Comparison of ENCODE assay signal across 8 cellular contexts in the genomic region with DNA sequence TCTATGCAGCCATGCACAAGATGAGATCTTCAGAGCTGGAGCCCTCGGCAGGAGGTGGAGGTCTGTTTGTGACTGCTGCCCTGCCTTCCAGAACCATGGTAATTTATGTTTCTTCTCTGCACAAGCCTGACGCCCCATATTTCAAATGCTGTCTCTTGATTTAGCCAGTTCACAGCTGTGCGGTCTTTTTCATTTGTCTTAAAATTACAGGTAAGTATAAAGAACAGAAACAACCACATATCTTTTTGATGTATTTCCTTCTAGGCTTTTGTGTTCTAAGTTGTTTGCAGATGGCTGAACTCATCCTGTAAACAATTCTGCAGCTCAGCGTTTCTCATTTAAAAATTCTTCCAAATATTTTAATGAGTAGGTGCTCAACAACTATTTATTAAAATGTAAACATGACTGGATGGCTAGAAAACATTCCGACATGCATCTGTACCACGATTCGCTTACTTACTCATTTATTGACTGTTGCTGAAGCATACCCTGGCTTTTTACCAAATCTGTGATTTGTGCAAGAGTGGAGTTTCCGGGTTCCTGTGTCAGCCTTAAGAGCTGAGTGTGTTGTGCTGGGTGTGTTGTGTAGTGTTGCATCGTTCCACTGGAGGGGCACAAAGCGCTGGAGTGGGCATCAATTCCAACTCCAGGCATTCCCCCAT. TPM values are rescaled to one million over a fixed set of nuclear protein-coding genes. Genes with fewer than 3 reads are reported as not detected.
A peak's percentile ranks its signal among the peaks of the same experiment; 100 is the strongest.
DNase-seq lines count a peak whose midpoint lies in the region; ATAC-seq, FAIRE-seq and TF ChIP-seq lines count a peak whose summit lies in the region.

No MANE protein-coding gene starts in this region.

- H3K4me1 Mint-ChIP-seq in activated CD8-positive, alpha-beta T cell treated with anti-CD3 and anti-CD28 coated beads, Interleukin-2, amount 10 ng/mL, durations not matched to agents 7 days and 5 days (ENCODE audit: low read depth) = peaks cover 96% of the 10 kb centered on the region

- TF ChIP-seq CTCF in BJ (IDR thresholded peaks at IDR 0.05; ENCODE audit: insufficient read depth, low read depth, low read length) (0 out of 2 replicates have a peak, but pooled peaks have one; percentile 15), kidney (IDR thresholded peaks at IDR 0.05; ENCODE audit: borderline replicate concordance, extremely low read depth, insufficient read depth) (peak; percentile 29)

- H3K27me3 ChIP-seq in BJ (ENCODE audit: control insufficient read depth, insufficient read depth, low read length) = no peaks in the 10 kb centered on the region

- H3K4me3 Mint-ChIP-seq in activated CD8-positive, alpha-beta T cell treated with anti-CD3 and anti-CD28 coated beads, Interleukin-2, amount 10 ng/mL, durations not matched to agents 7 days and 5 days = peak overlapping the region; percentile 64

- ATAC-seq in activated CD8-positive, alpha-beta T cell treated with anti-CD3 and anti-CD28 coated beads, Interleukin-2, amount 10 ng/mL, durations not matched to agents 7 days and 5 days = peak; percentile 42

- POLR2A ChIA-PET in BJ (lab: Charles Lee) = interaction anchor here (0.6 kb wide), 2 partner anchors 207 to 1141 kb away, joined by 3 to 4 read pairs; no protein-coding TSS in a partner anchor
- POLR2A ChIA-PET in activated CD8-positive, alpha-beta T cell treated with anti-CD3 and anti-CD28 coated beads, Interleukin-2, amount 10 ng/mL, durations not matched to agents 7 days and 5 days (lab: Charles Lee) = interaction anchor here (1.1 to 4.4 kb wide), 6 partner anchors 10 to 58 kb away, joined by 3 to 21 read pairs (median 6); a partner anchor contains a TSS

- no peak overlapping the region for H3K4me3 ChIP-seq in BJ (ENCODE audit: low read depth, low read length)
- no peak overlapping the region for H3K4me3 ChIP-seq in kidney (ENCODE audit: low read length in 2 of 2)

- intact Hi-C loops in kidney (cut with DNase I) = no loop called here

- peaks cover 63% of the 10 kb centered on the region for H3K36me3 Mint-ChIP-seq in activated CD8-positive, alpha-beta T cell treated with anti-CD3 and anti-CD28 coated beads, Interleukin-2, amount 10 ng/mL, durations not matched to agents 7 days and 5 days (ENCODE audit: low read depth)

- peak overlapping the region; percentile 91 for H3K27ac Mint-ChIP-seq in activated CD8-positive, alpha-beta T cell treated with anti-CD3 and anti-CD28 coated beads, Interleukin-2, amount 10 ng/mL, durations not matched to agents 7 days and 5 days

- no peaks in the 10 kb centered on the region for H3K9me3 Mint-ChIP-seq in activated CD8-positive, alpha-beta T cell treated with anti-CD3 and anti-CD28 coated beads, Interleukin-2, amount 10 ng/mL, durations not matched to agents 7 days and 5 days (ENCODE audit: insufficient read depth)

- H3K27me3 Mint-ChIP-seq in activated CD8-positive, alpha-beta T cell treated with anti-CD3 and anti-CD28 coated beads, Interleukin-2, amount 10 ng/mL, durations not matched to agents 7 days and 5 days (ENCODE audit: low read depth) = no peaks in the 10 kb centered on the region

- peaks cover 11 to 17% of the 10 kb centered on the region in 2 donors for H3K4me1 ChIP-seq in kidney (ENCODE audit: control insufficient read depth in 1 of 2, insufficient read depth in 1 of 2, low read depth in 1 of 2, low read length in 2 of 2)

- H3K9ac ChIP-seq in kidney (ENCODE audit: low read length in 2 of 2) = no peak overlapping the region

- CTCF ChIA-PET in BJ (lab: Yijun Ruan, JAX) = interaction anchor here (0.9 to 1.3 kb wide), 3 partner anchors 29 to 56 kb away, joined by 3 to 4 read pairs (median 3); no protein-coding TSS in a partner anchor
- CTCF ChIA-PET in activated CD8-positive, alpha-beta T cell treated with anti-CD3 and anti-CD28 coated beads, Interleukin-2, amount 10 ng/mL, durations not matched to agents 7 days and 5 days (lab: Charles Lee) = interaction anchor here (0.6 to 2.5 kb wide), 22 partner anchors 9 to 118 kb away, joined by 3 to 12 read pairs (median 4); a partner anchor contains a TSS

- no peaks in the 10 kb centered on the region for H3K9me3 ChIP-seq in kidney (ENCODE audit: control insufficient read depth in 1 of 2, low read length in 2 of 2)

- DNase-seq in BJ (ENCODE audit: low read depth) = peak; percentile 57
- DNase-seq in H4 (ENCODE audit: low spot score) = peak; percentile 10
- peak; percentile 41 for DNase-seq in activated CD8-positive, alpha-beta T cell treated with anti-CD3 and anti-CD28 coated beads, Interleukin-2, amount 10 ng/mL, durations not matched to agents 7 days and 5 days
- DNase-seq in kidney = no peak
- no peak for DNase-seq in middle frontal gyrus (ENCODE audit: extremely low spot score, low spot score)
- no peak for DNase-seq in nucleus accumbens (lab: John Stamatoyannopoulos, UW)
- DNase-seq in NCI-H1930 (lab: John Stamatoyannopoulos, UW) = no peak
- DNase-seq in stimulated activated CD8-positive, alpha-beta memory T cell treated with anti-CD3 and anti-CD28 coated beads, Interleukin-4, amount 100 ng/mL, for 48 hours = no peak

- H3K27ac ChIP-seq in kidney (ENCODE audit: low read depth in 2 of 2, low read length in 2 of 2) = no peak overlapping the region

- no peak for FAIRE-seq in kidney (lab: Jason Lieb, UNC)

- H3K36me3 ChIP-seq in BJ (ENCODE audit: control insufficient read depth, insufficient read depth, low read length) = no peaks in the 10 kb centered on the region
- no peaks in the 10 kb centered on the region for H3K36me3 ChIP-seq in kidney (ENCODE audit: control insufficient read depth in 1 of 2, insufficient read depth in 2 of 2, low read length in 2 of 2)

RNA-seq across cellular contexts. Expression of a gene that starts 58.9 kb away (rescaled TPM):
- polyA plus RNA-seq in BJ (2011; rRNA removed) (17.3 and 27.1 TPM in 2 replicates), kidney (ENCODE audit: insufficient read depth, low read depth, low replicate concordance) (12.2 TPM)
- 18.5 and 19.5 TPM in 2 replicates for polyA minus RNA-seq in BJ (2011; rRNA and poly(A)+ RNA removed)
- 10.8 and 28.5 TPM in 2 replicates for total RNA-seq in H4 (2014; rRNA removed; shearing (Covaris generic))
- 100 to 1,000 TPM; 154 to 164 TPM for total RNA-seq in activated CD8-positive, alpha-beta T cell treated with anti-CD3 and anti-CD28 coated beads, Interleukin-2, amount 10 ng/mL, durations not matched to agents 7 days and 5 days
- total RNA-seq in kidney = 54.6 TPM

Comparison
In these comparisons a context has a peak if more than half of its experiments do, and no peak if none do; other contexts are left out.
1. DNase-seq: peak in BJ (single experiment), H4 (single experiment) and activated CD8-positive, alpha-beta T cell treated with anti-CD3 and anti-CD28 coated beads, Interleukin-2, amount 10 ng/mL, durations not matched to agents 7 days and 5 days (single experiment); none in kidney (single experiment), middle frontal gyrus (single experiment), nucleus accumbens (0 of 56), NCI-H1930 (0 of 2) and stimulated activated CD8-positive, alpha-beta memory T cell treated with anti-CD3 and anti-CD28 coated beads, Interleukin-4, amount 100 ng/mL, for 48 hours (single experiment).